Comparison of ENCODE assay signal across 10 cellular contexts in the genomic region with DNA sequence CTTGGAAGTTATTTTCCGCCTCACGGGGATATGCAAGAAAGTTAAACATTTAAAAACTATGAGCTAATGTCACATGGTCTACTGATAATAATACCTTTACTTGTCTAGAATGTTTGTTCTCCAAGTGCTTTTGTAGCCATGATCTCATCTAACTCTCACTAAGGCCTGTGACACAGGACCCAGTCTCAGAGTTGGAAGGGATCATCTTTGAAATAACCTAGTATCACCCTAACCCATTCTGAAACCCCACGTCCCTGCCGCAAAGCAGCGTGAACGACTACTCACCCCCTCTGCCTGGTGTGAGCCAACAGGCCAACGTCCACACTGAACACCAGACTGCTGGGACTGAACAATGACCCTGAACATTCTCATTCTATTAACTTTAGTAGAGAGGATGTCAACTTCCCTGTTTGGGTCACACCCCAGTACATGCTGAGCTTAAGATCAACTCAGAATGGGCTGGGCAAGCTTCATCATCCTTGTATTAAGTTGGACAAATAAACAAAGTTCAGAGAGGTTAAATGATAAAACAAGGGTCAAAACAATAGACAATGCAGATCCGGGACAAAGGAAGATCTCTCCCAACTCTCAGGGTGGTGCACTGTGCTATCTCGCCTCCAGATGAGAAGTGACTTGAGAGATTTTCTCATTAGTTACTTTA. TPM values are rescaled to one million over a fixed set of nuclear protein-coding genes. Genes with fewer than 3 reads are reported as not detected.
DNase-seq lines count a peak whose midpoint lies in the region; FAIRE-seq and TF ChIP-seq lines count a peak whose summit lies in the region.
"Had no signal": no experiment of that assay in that cellular context is flagged by ENCODE, and none has a peak within 500 bp of the region (broad histone marks: within the 10 kb centered on the region; RNA-seq: fewer than 3 reads in every experiment).

No MANE protein-coding gene starts in this region.

- DNase-seq in kidney, result no peak
- no peak for DNase-seq in COLO668 (lab: John Stamatoyannopoulos, UW; ENCODE audit: unreplicated experiment)
- no peak for DNase-seq in activated CD4-positive, CD25-positive, alpha-beta regulatory T cell treated with anti-CD3 and anti-CD28 coated beads, Interleukin-2, amount 50 U/mL, for 72 hours
- DNase-seq in activated effector memory CD4-positive, alpha-beta T cell treated with Interleukin-2 at 50 U/mL for 16 hours, result no peak
- no peak for DNase-seq in OCI-LY7 (ENCODE audit: low spot score)
- DNase-seq: activated naive CD8-positive, alpha-beta T cell treated with anti-CD3 and anti-CD28 coated beads, Interleukin-2, amount 10 ng/mL, durations not matched to agents 7 days and 5 days; naive B cell had no signal

- H4K20me1 ChIP-seq in OCI-LY7 (ENCODE audit: insufficient read depth, low read length), result no peaks in the 10 kb centered on the region

- H3K27me3 ChIP-seq in HUES6 (ENCODE audit: control insufficient read depth, insufficient read depth, low read length) (no peaks in the 10 kb centered on the region), subcutaneous abdominal adipose tissue (ENCODE audit: control insufficient read depth in 5 of 5, insufficient read depth in 4 of 5, low read length in 5 of 5) (no peaks in the 10 kb centered on the region)

- H2AFZ ChIP-seq in OCI-LY7 (ENCODE audit: low read length), result no peak overlapping the region

- peaks cover 22% of the 10 kb centered on the region; the same call in 1 of the 2 replicates for H3K4me1 ChIP-seq in HUES6 (ENCODE audit: control insufficient read depth, insufficient read depth, low read length)
- peaks cover 23 to 29% of the 10 kb centered on the region in 2 donors for H3K4me1 ChIP-seq in kidney (ENCODE audit: control insufficient read depth in 1 of 2, insufficient read depth in 1 of 2, low read depth in 1 of 2, low read length in 2 of 2)
- H3K4me1 ChIP-seq in subcutaneous abdominal adipose tissue (ENCODE audit: control insufficient read depth in 5 of 5, insufficient read depth in 5 of 5, low read length in 5 of 5), result peaks cover 4 to 27% (median 21%) of the 10 kb centered on the region in 5 donors
- no peaks in the 10 kb centered on the region for H3K4me1 ChIP-seq in OCI-LY7 (ENCODE audit: insufficient read depth, low read length, poor library complexity, severe bottlenecking)

- H3K27ac ChIP-seq in HUES6 (ENCODE audit: low read depth, low read length) (peak overlapping the region; percentile 24; the same call in 1 of the 2 replicates), angular gyrus (ENCODE audit: low read depth, low read length) (peak overlapping the region; percentile 71), kidney (ENCODE audit: low read depth in 2 of 2, low read length in 2 of 2) (peak overlapping the region; percentile 67 to 91), subcutaneous abdominal adipose tissue (ENCODE audit: low read depth, low read length) (peak overlapping the region; percentile 95), OCI-LY7 (ENCODE audit: low read depth, low read length, poor library complexity, severe bottlenecking) (no peak overlapping the region)

- no peak overlapping the region for H3K4me2 ChIP-seq in OCI-LY7 (ENCODE audit: low read length)

- H3K36me3 ChIP-seq in HUES6 (ENCODE audit: control insufficient read depth, insufficient read depth, low read length) (peaks cover 30% of the 10 kb centered on the region), kidney (ENCODE audit: control insufficient read depth in 1 of 2, insufficient read depth in 2 of 2, low read length in 2 of 2) (peaks cover 6 to 9% of the 10 kb centered on the region in 2 donors), subcutaneous abdominal adipose tissue (ENCODE audit: control insufficient read depth in 5 of 5, insufficient read depth in 5 of 5, low read length in 5 of 5) (peaks cover 0 to 20% (median 13%) of the 10 kb centered on the region in 5 donors), OCI-LY7 (ENCODE audit: insufficient read depth, low read length) (peaks cover 20% of the 10 kb centered on the region)

- no peaks in the 10 kb centered on the region for H3K9me2 ChIP-seq in OCI-LY7 (ENCODE audit: insufficient read depth, low read length)

- CTCF ChIA-PET in OCI-LY7 (lab: Charles Lee; ENCODE audit: unreplicated experiment), result no interaction called here

- intact Hi-C loops in kidney (cut with DNase I) (no loop called here), OCI-LY7 (cut with micrococcal nuclease; ENCODE audit: unreplicated experiment) (loop anchor here (2.0 kb wide), 1 partner anchor 13 kb away; no protein-coding TSS in a partner anchor)

- POLR2A ChIA-PET in OCI-LY7 (lab: Charles Lee), result interaction anchor here (0.6 to 0.7 kb wide), 2 partner anchors 73 to 812 kb away, joined by 3 read pairs; no protein-coding TSS in a partner anchor

- TF ChIP-seq CTCF in kidney (IDR thresholded peaks at IDR 0.05; ENCODE audit: borderline replicate concordance, extremely low read depth, insufficient read depth) (no peak), OCI-LY7 (conservative IDR thresholded peaks at IDR 0.05; ENCODE audit: low read length) (no peak)

- no TSS peak for BruUV-seq in OCI-LY7 (replicated peaks; lab: Mats Ljungman, UMichigan)

- peak overlapping the region; percentile 17 for H3K9ac ChIP-seq in HUES6 (ENCODE audit: low read length)
- peak overlapping the region in 1 of 2 donors; percentile 7 for H3K9ac ChIP-seq in kidney (ENCODE audit: low read length in 2 of 2)
- H3K9ac ChIP-seq in subcutaneous abdominal adipose tissue (ENCODE audit: low read length in 5 of 5), result peak overlapping the region in 3 of 5 donors; percentile 34 to 45 (median 38)

- H3K9me3 ChIP-seq in HUES6 (ENCODE audit: control insufficient read depth, insufficient read depth, low read depth, low read length) (no peaks in the 10 kb centered on the region), kidney (ENCODE audit: control insufficient read depth in 1 of 2, low read length in 2 of 2) (no peaks in the 10 kb centered on the region), subcutaneous abdominal adipose tissue (ENCODE audit: control insufficient read depth in 5 of 5, low read length in 5 of 5) (no peaks in the 10 kb centered on the region), OCI-LY7 (ENCODE audit: low read length) (no peaks in the 10 kb centered on the region)

- FAIRE-seq in kidney (lab: Jason Lieb, UNC), result no peak

- H3K4me3 ChIP-seq in HUES6 (ENCODE audit: low read depth, low read length), result no peak overlapping the region
- peak overlapping the region; percentile 37 to 38 for H3K4me3 ChIP-seq in kidney (ENCODE audit: low read length in 2 of 2)
- no peak overlapping the region for H3K4me3 ChIP-seq in subcutaneous abdominal adipose tissue (ENCODE audit: low read depth in 1 of 5, low read length in 5 of 5)
- H3K4me3 ChIP-seq in OCI-LY7 (ENCODE audit: low read depth, low read length, poor library complexity, severe bottlenecking), result no peak overlapping the region

- H3K79me2 ChIP-seq in OCI-LY7 (ENCODE audit: insufficient read depth, low read depth, low read length), result no peaks in the 10 kb centered on the region

RNA-seq across cellular contexts. Expression of gene BCAR1, which starts 54.8 kb away (rescaled TPM):
- total RNA-seq in kidney (123 TPM), OCI-LY7 (2022) (13.9 and 15.1 TPM in 2 replicates)
- 69.1 TPM for polyA plus RNA-seq in kidney (ENCODE audit: insufficient read depth, low read depth, low replicate concordance)
- total RNA-seq in OCI-LY7 (2014; rRNA removed; shearing (Covaris generic)), result 10.0 and 11.7 TPM in 2 replicates
- total RNA-seq: activated naive CD8-positive, alpha-beta T cell treated with anti-CD3 and anti-CD28 coated beads, Interleukin-2, amount 10 ng/mL, durations not matched to agents 7 days and 5 days had no signal

Comparison
In these comparisons a context has a peak if more than half of its experiments do, and no peak if none do; other contexts are left out.
1. H3K4me3 ChIP-seq: peak in kidney (2 of 2); none in HUES6 (single experiment), subcutaneous abdominal adipose tissue (0 of 5) and OCI-LY7 (single experiment).